9 cellular contexts compared by ENCODE assay signal in genomic region chr1:205286335-205286950, GRCh38. TPM values are rescaled to one million over a fixed set of nuclear protein-coding genes. Genes with fewer than 3 reads are reported as not detected.
DNase-seq lines count a peak whose midpoint lies in the region; ATAC-seq and FAIRE-seq lines count a peak whose summit lies in the region.
"Had no signal": no experiment of that assay in that cellular context is flagged by ENCODE, and none has a peak within 500 bp of the region (broad histone marks: within the 10 kb centered on the region; RNA-seq: fewer than 3 reads in every experiment).

No MANE protein-coding gene starts in this region.

- peak; percentile 10 to 74 for DNase-seq in stimulated activated CD4-positive, alpha-beta T cell treated with anti-CD3 and anti-CD28 coated beads, Interleukin-12 subunit alpha, Interleukin-12 subunit beta, amount 100 ng/mL, for 24 hours (ENCODE audit: low read depth in 2 of 2)
- no peak for DNase-seq in stimulated activated CD4-positive, alpha-beta T cell treated with anti-CD3 and anti-CD28 coated beads, Interleukin-4, amount 100 ng/mL, for 1 hour
- DNase-seq in RCC 7860 (ENCODE audit: low spot score) (peak; percentile 63), midbrain (lab: John Stamatoyannopoulos, UW) (no peak), NCI-H146 (lab: John Stamatoyannopoulos, UW) (no peak)
- DNase-seq in activated naive CD8-positive, alpha-beta T cell treated with anti-CD3 and anti-CD28 coated beads, Interleukin-2, amount 10 ng/mL, durations not matched to agents 7 days and 5 days, result peak; percentile 93

- peaks cover 22% of the 10 kb centered on the region for H3K27me3 Mint-ChIP-seq in activated naive CD8-positive, alpha-beta T cell treated with anti-CD3 and anti-CD28 coated beads, Interleukin-2, amount 10 ng/mL, durations not matched to agents 7 days and 5 days

- peak overlapping the region; percentile 77 for H3K4me3 Mint-ChIP-seq in activated naive CD8-positive, alpha-beta T cell treated with anti-CD3 and anti-CD28 coated beads, Interleukin-2, amount 10 ng/mL, durations not matched to agents 7 days and 5 days

- H3K4me3 ChIP-seq in skin epidermis, result peak overlapping the region in 1 of 7 experiments; percentile 4

- H3K27ac ChIP-seq in skin epidermis, result peak overlapping the region in 16 of 21 experiments; percentile 2 to 96 (median 84)
- H3K27ac ChIP-seq: C4-2B had no signal

- peak; percentile 8 for ATAC-seq in activated naive CD8-positive, alpha-beta T cell treated with anti-CD3 and anti-CD28 coated beads, Interleukin-2, amount 10 ng/mL, durations not matched to agents 7 days and 5 days (ENCODE audit: low read depth)
- ATAC-seq in GM21515 (IDR thresholded peaks at IDR 0.05; ENCODE audit: unreplicated experiment), result no peak

- H3K27ac Mint-ChIP-seq in activated naive CD8-positive, alpha-beta T cell treated with anti-CD3 and anti-CD28 coated beads, Interleukin-2, amount 10 ng/mL, durations not matched to agents 7 days and 5 days, result peak overlapping the region; percentile 91

- POLR2A ChIA-PET in activated naive CD8-positive, alpha-beta T cell treated with anti-CD3 and anti-CD28 coated beads, Interleukin-2, amount 10 ng/mL, durations not matched to agents 7 days and 5 days (lab: Charles Lee), result interaction anchor here (0.7 to 6.5 kb wide), 6 partner anchors 13 to 165 kb away, joined by 3 to 170 read pairs (median 24); partner anchors contain the start of genes NUAK2, RBBP5 and TMCC2

- no peaks in the 10 kb centered on the region for H3K36me3 Mint-ChIP-seq in activated naive CD8-positive, alpha-beta T cell treated with anti-CD3 and anti-CD28 coated beads, Interleukin-2, amount 10 ng/mL, durations not matched to agents 7 days and 5 days

- no peaks in the 10 kb centered on the region for H3K9me3 Mint-ChIP-seq in activated naive CD8-positive, alpha-beta T cell treated with anti-CD3 and anti-CD28 coated beads, Interleukin-2, amount 10 ng/mL, durations not matched to agents 7 days and 5 days

- peaks cover 58% of the 10 kb centered on the region for H3K4me1 Mint-ChIP-seq in activated naive CD8-positive, alpha-beta T cell treated with anti-CD3 and anti-CD28 coated beads, Interleukin-2, amount 10 ng/mL, durations not matched to agents 7 days and 5 days

- peak; percentile 49 for FAIRE-seq in RCC 7860 (lab: Jason Lieb, UNC)

RNA-seq across cellular contexts. Expression of gene NUAK2, which starts 35.1 kb away (rescaled TPM):
- total RNA-seq in activated naive CD8-positive, alpha-beta T cell treated with anti-CD3 and anti-CD28 coated beads, Interleukin-2, amount 10 ng/mL, durations not matched to agents 7 days and 5 days, result 10 to 100 TPM; 13.0 to 14.7 TPM

RNA-seq across cellular contexts. Expression of gene TMCC2, which starts 58.7 kb away (rescaled TPM):
- 1 to 10 TPM; 3.4 to 4.4 TPM for total RNA-seq in activated naive CD8-positive, alpha-beta T cell treated with anti-CD3 and anti-CD28 coated beads, Interleukin-2, amount 10 ng/mL, durations not matched to agents 7 days and 5 days

Comparison
In these comparisons a context has a peak if more than half of its experiments do, and no peak if none do; other contexts are left out.
1. DNase-seq: peak in stimulated activated CD4-positive, alpha-beta T cell treated with anti-CD3 and anti-CD28 coated beads, Interleukin-12 subunit alpha, Interleukin-12 subunit beta, amount 100 ng/mL, for 24 hours (2 of 2), RCC 7860 (single experiment) and activated naive CD8-positive, alpha-beta T cell treated with anti-CD3 and anti-CD28 coated beads, Interleukin-2, amount 10 ng/mL, durations not matched to agents 7 days and 5 days (single experiment); none in stimulated activated CD4-positive, alpha-beta T cell treated with anti-CD3 and anti-CD28 coated beads, Interleukin-4, amount 100 ng/mL, for 1 hour (single experiment), midbrain (single experiment) and NCI-H146 (single experiment).